1 cellular context compared by ENCODE assay signal in the genomic region with DNA sequence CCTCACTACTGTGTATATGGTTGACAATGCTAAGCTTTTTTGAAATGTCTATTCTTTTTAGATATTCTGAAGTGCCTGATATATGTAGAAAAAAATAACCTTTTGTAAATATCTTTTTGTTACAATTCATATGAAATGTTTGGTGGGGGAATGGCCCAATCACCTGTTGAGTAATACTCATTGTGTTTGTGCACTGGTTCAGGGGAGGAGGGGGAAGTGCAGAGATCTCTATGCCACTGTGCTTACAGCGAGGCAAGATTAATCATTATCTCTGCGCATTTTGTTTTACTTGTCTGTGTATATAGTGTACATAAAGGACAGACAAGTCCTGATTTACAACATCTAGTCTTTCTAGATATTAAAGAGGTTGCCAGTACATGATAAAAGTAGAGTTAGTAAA.
TF ChIP-seq lines count a peak whose summit lies in the region.

No MANE protein-coding gene starts in this region.

TF ChIP-seq in HepG2, 621 proteins besides CTCF, POLR2A, EP300 and RAD21 (continued from another document):
- TF ChIP-seq, protein P1, sequence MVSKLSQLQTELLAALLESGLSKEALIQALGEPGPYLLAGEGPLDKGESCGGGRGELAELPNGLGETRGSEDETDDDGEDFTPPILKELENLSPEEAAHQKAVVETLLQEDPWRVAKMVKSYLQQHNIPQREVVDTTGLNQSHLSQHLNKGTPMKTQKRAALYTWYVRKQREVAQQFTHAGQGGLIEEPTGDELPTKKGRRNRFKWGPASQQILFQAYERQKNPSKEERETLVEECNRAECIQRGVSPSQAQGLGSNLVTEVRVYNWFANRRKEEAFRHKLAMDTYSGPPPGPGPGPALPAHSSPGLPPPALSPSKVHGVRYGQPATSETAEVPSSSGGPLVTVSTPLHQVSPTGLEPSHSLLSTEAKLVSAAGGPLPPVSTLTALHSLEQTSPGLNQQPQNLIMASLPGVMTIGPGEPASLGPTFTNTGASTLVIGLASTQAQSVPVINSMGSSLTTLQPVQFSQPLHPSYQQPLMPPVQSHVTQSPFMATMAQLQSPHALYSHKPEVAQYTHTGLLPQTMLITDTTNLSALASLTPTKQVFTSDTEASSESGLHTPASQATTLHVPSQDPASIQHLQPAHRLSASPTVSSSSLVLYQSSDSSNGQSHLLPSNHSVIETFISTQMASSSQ (IDR thresholded peaks at IDR 0.05; ENCODE audit: low read depth), result peak; percentile 75
- TF ChIP-seq, protein P1 (CRISPR knock-in tag; IDR thresholded peaks at IDR 0.05; ENCODE audit: borderline replicate concordance), result peak; percentile 77; the same call in 1 of the 2 replicates
- TF ChIP-seq ARID3A (IDR thresholded peaks at IDR 0.05; ENCODE audit: low read depth, low read length) (peak; percentile 63), RFX3 (CRISPR knock-in tag; IDR thresholded peaks at IDR 0.05) (no peak), NFE2L1 (CRISPR knock-in tag; IDR thresholded peaks at IDR 0.05; ENCODE audit: borderline replicate concordance) (no peak), MEIS1 (CRISPR knock-in tag; IDR thresholded peaks at IDR 0.05; ENCODE audit: borderline replicate concordance) (no peak), SRSF4 (IDR thresholded peaks at IDR 0.05; ENCODE audit: low read depth, low read length, poor library complexity, severe bottlenecking) (no peak), ZBTB21 (CRISPR knock-in tag; IDR thresholded peaks at IDR 0.05) (no peak), ZNF605 (CRISPR knock-in tag; IDR thresholded peaks at IDR 0.05) (no peak), ZNF780A (CRISPR knock-in tag; IDR thresholded peaks at IDR 0.05) (no peak), NFAT5 (CRISPR knock-in tag; IDR thresholded peaks at IDR 0.05) (no peak), MAFG (CRISPR knock-in tag; IDR thresholded peaks at IDR 0.05) (no peak), ZNF256 (CRISPR knock-in tag; conservative IDR thresholded peaks at IDR 0.05) (no peak), BRCA1 (CRISPR knock-in tag; IDR thresholded peaks at IDR 0.05) (no peak), ZBTB25 (CRISPR knock-in tag; IDR thresholded peaks at IDR 0.05) (no peak), ZNF12 (CRISPR knock-in tag; IDR thresholded peaks at IDR 0.05) (no peak), JARID2 (CRISPR knock-in tag; IDR thresholded peaks at IDR 0.05; ENCODE audit: insufficient replicate concordance) (no peak), NR2F2 (IDR thresholded peaks at IDR 0.05; ENCODE audit: borderline replicate concordance, low read depth) (no peak), ZNF644 (CRISPR knock-in tag; IDR thresholded peaks at IDR 0.05; ENCODE audit: low read depth) (peak; percentile 42; the same call in 1 of the 2 replicates), SOX6 (IDR thresholded peaks at IDR 0.05) (no peak), SOX6 (CRISPR knock-in tag; IDR thresholded peaks at IDR 0.05) (peak; percentile 89), ERF (CRISPR knock-in tag; IDR thresholded peaks at IDR 0.05) (no peak), GFI1 (CRISPR knock-in tag; IDR thresholded peaks at IDR 0.05; ENCODE audit: borderline replicate concordance) (0 out of 2 replicates have a peak, but pooled peaks have one; percentile 27), ZMAT5 (CRISPR knock-in tag; IDR thresholded peaks at IDR 0.05; ENCODE audit: borderline replicate concordance, low read depth) (no peak), ZNF713 (CRISPR knock-in tag; IDR thresholded peaks at IDR 0.05) (no peak), SOX5 (CRISPR knock-in tag; IDR thresholded peaks at IDR 0.05; ENCODE audit: borderline replicate concordance) (peak; percentile 81), ZNF660 (CRISPR knock-in tag; IDR thresholded peaks at IDR 0.05; ENCODE audit: borderline replicate concordance, low read depth) (no peak), NR0B2 (CRISPR knock-in tag; IDR thresholded peaks at IDR 0.05) (no peak), MAFF (IDR thresholded peaks at IDR 0.05; ENCODE audit: low read depth, low read length) (no peak), MIXL1 (CRISPR knock-in tag; IDR thresholded peaks at IDR 0.05) (peak; percentile 66; the same call in 1 of the 2 replicates), SAP130 (CRISPR knock-in tag; IDR thresholded peaks at IDR 0.05; ENCODE audit: low read depth) (0 out of 2 replicates have a peak, but pooled peaks have one; percentile 33)
- TF ChIP-seq, protein P2, sequence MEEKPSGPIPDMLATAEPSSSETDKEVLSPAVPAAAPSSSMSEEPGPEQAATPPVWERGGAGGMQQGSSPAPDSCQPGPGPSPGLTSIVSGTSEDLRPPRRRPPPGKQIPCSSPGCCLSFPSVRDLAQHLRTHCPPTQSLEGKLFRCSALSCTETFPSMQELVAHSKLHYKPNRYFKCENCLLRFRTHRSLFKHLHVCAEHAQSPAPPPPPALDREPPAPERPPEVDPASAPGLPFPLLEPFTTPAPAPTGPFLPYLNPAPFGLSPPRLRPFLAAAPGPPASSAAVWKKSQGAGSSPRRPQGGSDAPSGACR (CRISPR knock-in tag; IDR thresholded peaks at IDR 0.05), result no peak
- TF ChIP-seq, protein P3, sequence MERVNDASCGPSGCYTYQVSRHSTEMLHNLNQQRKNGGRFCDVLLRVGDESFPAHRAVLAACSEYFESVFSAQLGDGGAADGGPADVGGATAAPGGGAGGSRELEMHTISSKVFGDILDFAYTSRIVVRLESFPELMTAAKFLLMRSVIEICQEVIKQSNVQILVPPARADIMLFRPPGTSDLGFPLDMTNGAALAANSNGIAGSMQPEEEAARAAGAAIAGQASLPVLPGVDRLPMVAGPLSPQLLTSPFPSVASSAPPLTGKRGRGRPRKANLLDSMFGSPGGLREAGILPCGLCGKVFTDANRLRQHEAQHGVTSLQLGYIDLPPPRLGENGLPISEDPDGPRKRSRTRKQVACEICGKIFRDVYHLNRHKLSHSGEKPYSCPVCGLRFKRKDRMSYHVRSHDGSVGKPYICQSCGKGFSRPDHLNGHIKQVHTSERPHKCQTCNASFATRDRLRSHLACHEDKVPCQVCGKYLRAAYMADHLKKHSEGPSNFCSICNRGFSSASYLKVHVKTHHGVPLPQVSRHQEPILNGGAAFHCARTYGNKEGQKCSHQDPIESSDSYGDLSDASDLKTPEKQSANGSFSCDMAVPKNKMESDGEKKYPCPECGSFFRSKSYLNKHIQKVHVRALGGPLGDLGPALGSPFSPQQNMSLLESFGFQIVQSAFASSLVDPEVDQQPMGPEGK (CRISPR knock-in tag; IDR thresholded peaks at IDR 0.05), result peak; percentile 35; the same call in 1 of the 2 replicates
- TF ChIP-seq, protein P4, sequence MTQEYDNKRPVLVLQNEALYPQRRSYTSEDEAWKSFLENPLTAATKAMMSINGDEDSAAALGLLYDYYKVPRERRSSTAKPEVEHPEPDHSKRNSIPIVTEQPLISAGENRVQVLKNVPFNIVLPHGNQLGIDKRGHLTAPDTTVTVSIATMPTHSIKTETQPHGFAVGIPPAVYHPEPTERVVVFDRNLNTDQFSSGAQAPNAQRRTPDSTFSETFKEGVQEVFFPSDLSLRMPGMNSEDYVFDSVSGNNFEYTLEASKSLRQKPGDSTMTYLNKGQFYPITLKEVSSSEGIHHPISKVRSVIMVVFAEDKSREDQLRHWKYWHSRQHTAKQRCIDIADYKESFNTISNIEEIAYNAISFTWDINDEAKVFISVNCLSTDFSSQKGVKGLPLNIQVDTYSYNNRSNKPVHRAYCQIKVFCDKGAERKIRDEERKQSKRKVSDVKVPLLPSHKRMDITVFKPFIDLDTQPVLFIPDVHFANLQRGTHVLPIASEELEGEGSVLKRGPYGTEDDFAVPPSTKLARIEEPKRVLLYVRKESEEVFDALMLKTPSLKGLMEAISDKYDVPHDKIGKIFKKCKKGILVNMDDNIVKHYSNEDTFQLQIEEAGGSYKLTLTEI (CRISPR knock-in tag; conservative IDR thresholded peaks at IDR 0.05), result no peak
- TF ChIP-seq, protein P5, sequence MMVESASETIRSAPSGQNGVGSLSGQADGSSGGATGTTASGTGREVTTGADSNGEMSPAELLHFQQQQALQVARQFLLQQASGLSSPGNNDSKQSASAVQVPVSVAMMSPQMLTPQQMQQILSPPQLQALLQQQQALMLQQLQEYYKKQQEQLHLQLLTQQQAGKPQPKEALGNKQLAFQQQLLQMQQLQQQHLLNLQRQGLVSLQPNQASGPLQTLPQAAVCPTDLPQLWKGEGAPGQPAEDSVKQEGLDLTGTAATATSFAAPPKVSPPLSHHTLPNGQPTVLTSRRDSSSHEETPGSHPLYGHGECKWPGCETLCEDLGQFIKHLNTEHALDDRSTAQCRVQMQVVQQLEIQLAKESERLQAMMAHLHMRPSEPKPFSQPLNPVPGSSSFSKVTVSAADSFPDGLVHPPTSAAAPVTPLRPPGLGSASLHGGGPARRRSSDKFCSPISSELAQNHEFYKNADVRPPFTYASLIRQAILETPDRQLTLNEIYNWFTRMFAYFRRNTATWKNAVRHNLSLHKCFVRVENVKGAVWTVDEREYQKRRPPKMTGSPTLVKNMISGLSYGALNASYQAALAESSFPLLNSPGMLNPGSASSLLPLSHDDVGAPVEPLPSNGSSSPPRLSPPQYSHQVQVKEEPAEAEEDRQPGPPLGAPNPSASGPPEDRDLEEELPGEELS (CRISPR knock-in tag; IDR thresholded peaks at IDR 0.05), result peak; percentile 68
